8 cellular contexts compared by ENCODE assay signal in genomic region chr1:158177705-158178450, GRCh38. TPM values are rescaled to one million over a fixed set of nuclear protein-coding genes. Genes with fewer than 3 reads are reported as not detected.
DNase-seq lines count a peak whose midpoint lies in the region; ATAC-seq lines count a peak whose summit lies in the region.

No MANE protein-coding gene starts in this region.

- DNase-seq in Daoy (ENCODE audit: low read depth) (peak; percentile 94), MG63 (peak; percentile 92), fibroblast of the conjunctiva (ENCODE audit: low read depth) (peak; percentile 28), naive B cell (peak; percentile 67), cortex of kidney (lab: John Stamatoyannopoulos, UW) (no peak)
- no peak for DNase-seq in activated T-cell treated with anti-CD3 and anti-CD28 coated beads, Interleukin-2, amount 50 U/mL, for 4 hours

- H3K27ac ChIP-seq in thymus (ENCODE audit: low read depth): no peak overlapping the region

- peaks cover 29% of the 10 kb centered on the region for H3K4me1 ChIP-seq in thymus (ENCODE audit: control insufficient read depth, insufficient read depth, low read length)

- peak overlapping the region in 5 of 6 donors; percentile 28 to 94 (median 85) for H3K27ac Mint-ChIP-seq in naive B cell

- peak; percentile 75 to 79 for ATAC-seq in activated T-cell treated with anti-CD3 and anti-CD28 coated beads, Interleukin-2, amount 50 U/mL, for 4 hours
- ATAC-seq in naive B cell (ENCODE audit: low read depth in 2 of 2) (peak; percentile 46 to 53), HG02885 (IDR thresholded peaks at IDR 0.05; ENCODE audit: poor library complexity, unreplicated experiment) (no peak)

- no peaks in the 10 kb centered on the region for H3K9me3 Mint-ChIP-seq in activated T-cell treated with anti-CD3 and anti-CD28 coated beads, Interleukin-2, amount 50 U/mL, for 4 hours
- H3K9me3 Mint-ChIP-seq in naive B cell: no peaks in the 10 kb centered on the region

- no peak overlapping the region for H3K4me3 Mint-ChIP-seq in activated T-cell treated with anti-CD3 and anti-CD28 coated beads, Interleukin-2, amount 50 U/mL, for 4 hours
- peak overlapping the region; percentile 68 to 91 (median 86) for H3K4me3 Mint-ChIP-seq in naive B cell

- no peaks in the 10 kb centered on the region for H3K36me3 Mint-ChIP-seq in activated T-cell treated with anti-CD3 and anti-CD28 coated beads, Interleukin-2, amount 50 U/mL, for 4 hours (ENCODE audit: insufficient read depth)
- H3K36me3 Mint-ChIP-seq in naive B cell: peaks cover 4 to 11% of the 10 kb centered on the region in 2 donors

- WGBS in thymus: 39% methylated on average over 34 of the region's 34 CpGs

- H3K36me3 ChIP-seq in MG63: no peaks in the 10 kb centered on the region
- H3K36me3 ChIP-seq in thymus (ENCODE audit: control insufficient read depth, insufficient read depth): no peaks in the 10 kb centered on the region

- H3K27me3 ChIP-seq in MG63 (peaks cover 45% of the 10 kb centered on the region), thymus (ENCODE audit: control insufficient read depth, insufficient read depth) (no peaks in the 10 kb centered on the region)

- H3K4me3 ChIP-seq in MG63 (peak overlapping the region; percentile 36), thymus (ENCODE audit: low read length) (peak overlapping the region; percentile 41)

- H3K4me1 Mint-ChIP-seq in activated T-cell treated with anti-CD3 and anti-CD28 coated beads, Interleukin-2, amount 50 U/mL, for 4 hours (ENCODE audit: low read depth): peaks cover 26% of the 10 kb centered on the region
- peaks cover 52 to 69% (median 61%) of the 10 kb centered on the region in 3 donors for H3K4me1 Mint-ChIP-seq in naive B cell

- H3K9me3 ChIP-seq in MG63 (no peaks in the 10 kb centered on the region), thymus (ENCODE audit: control insufficient read depth) (no peaks in the 10 kb centered on the region)

- peaks cover 73% of the 10 kb centered on the region for H3K27me3 Mint-ChIP-seq in activated T-cell treated with anti-CD3 and anti-CD28 coated beads, Interleukin-2, amount 50 U/mL, for 4 hours (ENCODE audit: low read depth)
- no peaks in the 10 kb centered on the region for H3K27me3 Mint-ChIP-seq in naive B cell

RNA-seq across cellular contexts. Expression of gene CD1D, which starts 2.8 kb away (rescaled TPM):
- 0.34 and 0.98 TPM in 2 replicates for total RNA-seq in Daoy (2014; rRNA removed; shearing (Covaris generic))
- not detected in 2 replicates for total RNA-seq in MG63 (2014; rRNA removed; shearing (Covaris generic); ENCODE audit: low replicate concordance)
- not detected for total RNA-seq in activated T-cell treated with anti-CD3 and anti-CD28 coated beads, Interleukin-2, amount 50 U/mL, for 4 hours
- polyA plus RNA-seq in naive B cell (ENCODE audit: low read depth in 6 of 6): 10 to 100 TPM in 4 of 6 donors, 1 to 10 TPM in 2; 4.1 to 19.4 (median 11.6) TPM
- 15.0 TPM for polyA plus RNA-seq in thymus

Comparison
In these comparisons a context has a peak if more than half of its experiments do, and no peak if none do; other contexts are left out.
1. DNase-seq: peak in Daoy (single experiment), MG63 (single experiment), fibroblast of the conjunctiva (single experiment) and naive B cell (single experiment); none in activated T-cell treated with anti-CD3 and anti-CD28 coated beads, Interleukin-2, amount 50 U/mL, for 4 hours (single experiment) and cortex of kidney (single experiment).